16 cellular contexts compared by ENCODE assay signal in genomic region chr16:6482861-6483530, GRCh38.
DNase-seq lines count a peak whose midpoint lies in the region; ATAC-seq and TF ChIP-seq lines count a peak whose summit lies in the region.
"Had no signal": no experiment of that assay in that cellular context is flagged by ENCODE, and none has a peak within 500 bp of the region (broad histone marks: within the 10 kb centered on the region; RNA-seq: fewer than 3 reads in every experiment).

No MANE protein-coding gene starts in this region.

- no peak for ATAC-seq in HG02973 (IDR thresholded peaks at IDR 0.05; ENCODE audit: unreplicated experiment)

- 13 to 32% (median 19%) methylated on average over 51 to 60 of the region's 60 CpGs for WGBS in spleen, 5 donors

- no peak for TF ChIP-seq CTCF in spleen (IDR thresholded peaks at IDR 0.05 in 8 of 11, conservative IDR thresholded peaks at IDR 0.05 in 3 of 11)

- TF ChIP-seq POLR2A in spleen (IDR thresholded peaks at IDR 0.05), result no peak

- DNase-seq in anterior cingulate cortex (lab: John Stamatoyannopoulos, UW) (peak in 50 of 58 donors; percentile 2 to 77 (median 38)), pons (ENCODE audit: low spot score) (peak; percentile 42), spleen (no peak), DMS 273 treated with DMSO at 0.1 percent for 48 hours (lab: John Stamatoyannopoulos, UW) (no peak)
- DNase-seq: activated CD4-positive, alpha-beta T cell treated with anti-CD3 and anti-CD28 coated beads, Interleukin-2, amount 50 U/mL, for 48 hours; activated T-cell treated with anti-CD3 and anti-CD28 coated beads, Interleukin-2, amount 50 U/mL, for 24 hours; Calu3; HCEC 1CT; left ventricle myocardium inferior; NCI-H226; Right ventricle myocardium superior; T-helper 1 cell had no signal

- H3K27ac ChIP-seq in HUES48 (ENCODE audit: low read depth, low read length) (no peak overlapping the region), spleen (no peak overlapping the region)
- H3K27ac ChIP-seq: left ventricle myocardium inferior, prostate gland had no signal

- H3K4me3 ChIP-seq in HUES48 (ENCODE audit: low read depth, low read length), result peak overlapping the region; percentile 58
- peak overlapping the region; percentile 22; the same call in 1 of the 2 replicates for H3K4me3 ChIP-seq in iPS-18c (ENCODE audit: insufficient read depth, low read depth, low read length)
- no peak overlapping the region for H3K4me3 ChIP-seq in spleen
- H3K4me3 ChIP-seq: left ventricle myocardium inferior, prostate gland had no signal

- intact Hi-C loops in spleen (cut with DNase I; ENCODE audit: low total_unique reads), result no loop called here

- H3K9me3 ChIP-seq in HUES48 (ENCODE audit: control insufficient read depth, insufficient read depth, low read length) (no peaks in the 10 kb centered on the region), iPS-18c (ENCODE audit: control insufficient read depth, insufficient read depth, low read length) (no peaks in the 10 kb centered on the region), spleen (peaks cover 0 to 19% (median 0%) of the 10 kb centered on the region in 8 donors)
- H3K9me3 ChIP-seq: left ventricle myocardium inferior, prostate gland had no signal

- H3K36me3 ChIP-seq in HUES48 (ENCODE audit: control insufficient read depth, insufficient read depth, low read length) (no peaks in the 10 kb centered on the region), spleen (no peaks in the 10 kb centered on the region)
- H3K36me3 ChIP-seq: left ventricle myocardium inferior, prostate gland had no signal

- peaks cover 30% of the 10 kb centered on the region for H3K27me3 ChIP-seq in HUES48 (ENCODE audit: control insufficient read depth, insufficient read depth, low read length)
- H3K27me3 ChIP-seq in spleen (replicated peaks in 1 of 7), result peaks cover 0 to 30% (median 7%) of the 10 kb centered on the region in 7 donors

- H3K9ac ChIP-seq in HUES48 (ENCODE audit: low read depth, low read length), result no peak overlapping the region

- peaks cover 5% of the 10 kb centered on the region; the same call in 1 of the 2 replicates for H3K4me1 ChIP-seq in HUES48 (ENCODE audit: control insufficient read depth, insufficient read depth, low read length)
- no peaks in the 10 kb centered on the region for H3K4me1 ChIP-seq in spleen
- H3K4me1 ChIP-seq: left ventricle myocardium inferior, prostate gland had no signal

Comparison
In these comparisons a context has a peak if more than half of its experiments do, and no peak if none do; other contexts are left out.
1. H3K4me3 ChIP-seq: peak in HUES48 (single experiment) and iPS-18c (single experiment); none in spleen (0 of 8).
2. DNase-seq: peak in anterior cingulate cortex (50 of 58) and pons (single experiment); none in spleen (single experiment) and DMS 273 treated with DMSO at 0.1 percent for 48 hours (single experiment).